ENCODE assay signal across 6 cellular contexts in the genomic region with DNA sequence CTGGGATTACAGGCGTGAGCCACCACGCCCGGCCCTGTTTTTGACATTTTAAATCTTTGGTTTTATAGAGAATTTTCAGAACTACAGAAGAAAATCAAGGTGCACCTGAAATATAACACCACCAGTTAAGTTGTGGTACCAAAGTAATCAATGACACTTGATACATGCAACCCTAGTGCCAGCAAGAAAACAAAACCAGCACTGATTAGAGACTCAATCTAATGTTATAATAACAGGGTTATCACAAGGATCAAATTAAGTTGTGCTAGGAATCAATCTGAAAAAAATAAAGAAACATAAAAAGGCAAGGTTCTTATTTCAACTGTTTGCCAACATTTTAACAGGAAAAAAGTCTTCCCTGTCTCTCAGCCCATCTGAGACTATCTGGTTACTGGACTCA.
"Had no signal": no experiment of that assay in that cellular context is flagged by ENCODE, and none has a peak within 500 bp of the region (broad histone marks: within the 10 kb centered on the region; RNA-seq: fewer than 3 reads in every experiment).

No MANE protein-coding gene starts in this region.

- H3K4me1 Mint-ChIP-seq: GM23338, H9, IgD-negative memory B cell had no signal

- ATAC-seq: GM23338, HepG2 had no signal

- H3K9me3 Mint-ChIP-seq: GM23338, H9, HFFc6, IgD-negative memory B cell had no signal

- DNase-seq: H9, HCEC 1CT, HFFc6 had no signal

- H3K4me3 Mint-ChIP-seq: GM23338, H9, HFFc6, IgD-negative memory B cell had no signal

- H3K36me3 Mint-ChIP-seq: IgD-negative memory B cell had no signal

- H3K27ac Mint-ChIP-seq: GM23338, HFFc6, IgD-negative memory B cell had no signal
